1 cellular context compared by ENCODE assay signal in genomic region chr2:149448315-149448714, GRCh38.
TF ChIP-seq lines count a peak whose summit lies in the region.

No MANE protein-coding gene starts in this region.

TF ChIP-seq in GM23338, 12 proteins besides CTCF, POLR2A, EP300 and RAD21 (continued from another document):
- TF ChIP-seq ETS1 (IDR thresholded peaks at IDR 0.05), result no peak
- TF ChIP-seq REST (IDR thresholded peaks at IDR 0.05; ENCODE audit: unreplicated experiment), result no peak
- no peak for TF ChIP-seq ZNF114 (CRISPR knock-in tag; IDR thresholded peaks at IDR 0.05)
- no peak for TF ChIP-seq JUNB (IDR thresholded peaks at IDR 0.05; ENCODE audit: unreplicated experiment)
- TF ChIP-seq ZNF462 (CRISPR knock-in tag; IDR thresholded peaks at IDR 0.05), result no peak
- TF ChIP-seq POLR2AphosphoS5 (IDR thresholded peaks at IDR 0.05; ENCODE audit: low read depth), result no peak
- no peak for TF ChIP-seq CREB1 (CRISPR knock-in tag; IDR thresholded peaks at IDR 0.05; ENCODE audit: low read depth)
- TF ChIP-seq STAT1 (IDR thresholded peaks at IDR 0.05; ENCODE audit: unreplicated experiment), result no peak
- no peak for TF ChIP-seq EZH2 (IDR thresholded peaks at IDR 0.05; ENCODE audit: low read depth, unreplicated experiment)
- TF ChIP-seq EZH2phosphoT487 (IDR thresholded peaks at IDR 0.05; ENCODE audit: unreplicated experiment), result no peak
